Comparison of ENCODE assay signal across 10 cellular contexts in the genomic region with DNA sequence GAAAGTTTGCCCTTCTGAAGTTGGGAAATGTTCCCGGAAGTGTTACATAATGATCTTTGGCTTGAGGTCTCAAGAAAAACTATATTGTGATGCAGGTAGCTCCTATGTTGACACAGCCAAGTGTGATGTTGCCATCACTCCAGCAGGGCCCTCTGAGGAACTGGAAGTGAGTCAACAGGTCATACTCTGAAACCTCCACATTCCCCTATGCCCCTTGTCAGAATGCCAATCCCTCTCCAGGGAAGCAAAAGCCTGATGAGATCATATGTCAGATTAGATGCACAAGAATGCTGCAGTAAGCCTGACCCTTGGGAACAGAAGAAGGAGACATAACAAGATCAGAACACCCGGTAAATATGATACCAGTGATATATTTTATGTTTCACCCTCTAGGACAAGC.
DNase-seq lines count a peak whose midpoint lies in the region; ATAC-seq and TF ChIP-seq lines count a peak whose summit lies in the region.
"Had no signal": no experiment of that assay in that cellular context is flagged by ENCODE, and none has a peak within 500 bp of the region (broad histone marks: within the 10 kb centered on the region; RNA-seq: fewer than 3 reads in every experiment).

No MANE protein-coding gene starts in this region.

- no peaks in the 10 kb centered on the region for H3K27me3 Mint-ChIP-seq in MCF 10A (ENCODE audit: insufficient read depth, unreplicated experiment)
- H3K27me3 Mint-ChIP-seq in CD8-positive, alpha-beta memory T cell: peaks cover 0 to 5% of the 10 kb centered on the region in 2 donors

- no peaks in the 10 kb centered on the region for H3K27me3 ChIP-seq in breast epithelium
- no peaks in the 10 kb centered on the region for H3K27me3 ChIP-seq in upper lobe of right lung
- no peaks in the 10 kb centered on the region for H3K27me3 ChIP-seq in CD8-positive, alpha-beta memory T cell (ENCODE audit: insufficient read depth, low read length, poor library complexity, severe bottlenecking)
- H3K27me3 ChIP-seq: BLaER1 had no signal

- H3K9me3 ChIP-seq in breast epithelium (no peaks in the 10 kb centered on the region), upper lobe of right lung (no peaks in the 10 kb centered on the region)
- H3K9me3 ChIP-seq in CD8-positive, alpha-beta memory T cell (ENCODE audit: low read length): no peaks in the 10 kb centered on the region
- H3K9me3 ChIP-seq: BLaER1 had no signal

- H3K36me3 Mint-ChIP-seq in MCF 10A (ENCODE audit: insufficient read depth, unreplicated experiment): peaks cover 6% of the 10 kb centered on the region
- H3K36me3 Mint-ChIP-seq in CD8-positive, alpha-beta memory T cell: peaks cover 3 to 30% (median 3%) of the 10 kb centered on the region in 3 donors
- H3K36me3 Mint-ChIP-seq: activated naive CD4-positive, alpha-beta T cell treated with anti-CD3 and anti-CD28 coated beads, Interleukin-2, amount 50 U/mL, for 72 hours had no signal

- H3K4me1 ChIP-seq in breast epithelium (no peaks in the 10 kb centered on the region), upper lobe of right lung (no peaks in the 10 kb centered on the region)
- H3K4me1 ChIP-seq in CD8-positive, alpha-beta memory T cell (ENCODE audit: insufficient read depth, low read length): no peaks in the 10 kb centered on the region

- intact Hi-C loops in MCF 10A (cut with micrococcal nuclease) (loop anchor here (1.0 kb wide), 1 partner anchor 67 kb away; the partner anchor contains the start of gene ITGA2), breast epithelium (cut with DNase I; ENCODE audit: low total_unique reads) (no loop called here), upper lobe of right lung (cut with DNase I) (no loop called here)

- peak; percentile 100 for DNase-seq in MCF 10A (ENCODE audit: unreplicated experiment)
- no peak for DNase-seq in breast epithelium (ENCODE audit: low spot score in 2 of 2)
- peak; percentile 91 for DNase-seq in SKM-1 treated with dmso at 0.1 percent for 144 hours (lab: John Stamatoyannopoulos, UW; ENCODE audit: unreplicated experiment)
- DNase-seq in iPS DF 19.7 (ENCODE audit: low read depth, low spot score): peak; percentile 25
- DNase-seq in upper lobe of right lung: no peak
- no peak for DNase-seq in CD8-positive, alpha-beta memory T cell
- DNase-seq in stimulated activated CD4-positive, alpha-beta T cell treated with anti-CD3 and anti-CD28 coated beads, Interleukin-2, amount 100 ng/mL, for 24 hours: no peak
- no peak for DNase-seq in stimulated activated CD4-positive, alpha-beta T cell treated with anti-CD3 and anti-CD28 coated beads, Interleukin-2, amount 100 ng/mL, for 48 hours

- peak overlapping the region; percentile 25 for H3K27ac Mint-ChIP-seq in MCF 10A (ENCODE audit: low read depth, unreplicated experiment)
- H3K27ac Mint-ChIP-seq in CD8-positive, alpha-beta memory T cell: no peak overlapping the region
- H3K27ac Mint-ChIP-seq: activated naive CD4-positive, alpha-beta T cell treated with anti-CD3 and anti-CD28 coated beads, Interleukin-2, amount 50 U/mL, for 72 hours had no signal

- POLR2A ChIA-PET in MCF 10A (lab: Yijun Ruan, JAX): interaction anchor here (0.6 to 2.8 kb wide), 9 partner anchors 9 to 229 kb away, joined by 3 to 17 read pairs (median 4); partner anchors contain the start of gene ITGA2
- POLR2A ChIA-PET in CD8-positive, alpha-beta memory T cell (lab: Charles Lee): no interaction called here

- H3K4me3 ChIP-seq in breast epithelium (no peak overlapping the region), upper lobe of right lung (no peak overlapping the region)
- no peak overlapping the region for H3K4me3 ChIP-seq in CD8-positive, alpha-beta memory T cell (ENCODE audit: low read length)
- H3K4me3 ChIP-seq: BLaER1 had no signal

- H3K36me3 ChIP-seq in breast epithelium: no peaks in the 10 kb centered on the region
- peaks cover 30% of the 10 kb centered on the region for H3K36me3 ChIP-seq in upper lobe of right lung
- H3K36me3 ChIP-seq in CD8-positive, alpha-beta memory T cell (ENCODE audit: insufficient read depth, low read length): no peaks in the 10 kb centered on the region
- H3K36me3 ChIP-seq: BLaER1 had no signal

- H3K9me3 Mint-ChIP-seq in MCF 10A (ENCODE audit: unreplicated experiment): no peaks in the 10 kb centered on the region
- no peaks in the 10 kb centered on the region for H3K9me3 Mint-ChIP-seq in CD8-positive, alpha-beta memory T cell
- H3K9me3 Mint-ChIP-seq: activated naive CD4-positive, alpha-beta T cell treated with anti-CD3 and anti-CD28 coated beads, Interleukin-2, amount 50 U/mL, for 72 hours had no signal

- TF ChIP-seq CTCF in MCF 10A (IDR thresholded peaks at IDR 0.05; ENCODE audit: unreplicated experiment) (no peak), breast epithelium (IDR thresholded peaks at IDR 0.05) (no peak), upper lobe of right lung (IDR thresholded peaks at IDR 0.05) (no peak)

- TF ChIP-seq POLR2A in breast epithelium (IDR thresholded peaks at IDR 0.05): no peak

- no TSS peak for BruUV-seq in MCF 10A (replicated peaks; lab: Mats Ljungman, UMichigan)

- H3K4me1 Mint-ChIP-seq in MCF 10A (ENCODE audit: insufficient read depth, unreplicated experiment): peaks cover 10% of the 10 kb centered on the region
- H3K4me1 Mint-ChIP-seq in CD8-positive, alpha-beta memory T cell: no peaks in the 10 kb centered on the region

- H3K27ac ChIP-seq in breast epithelium (no peak overlapping the region), upper lobe of right lung (no peak overlapping the region)
- no peak overlapping the region for H3K27ac ChIP-seq in CD8-positive, alpha-beta memory T cell (ENCODE audit: low read depth, low read length)
- H3K27ac ChIP-seq: BLaER1 had no signal

- ATAC-seq in upper lobe of right lung: peak; percentile 89
- ATAC-seq: activated naive CD4-positive, alpha-beta T cell treated with anti-CD3 and anti-CD28 coated beads, Interleukin-2, amount 50 U/mL, for 72 hours had no signal

- H3K4me3 Mint-ChIP-seq in MCF 10A (ENCODE audit: unreplicated experiment): no peak overlapping the region
- no peak overlapping the region for H3K4me3 Mint-ChIP-seq in CD8-positive, alpha-beta memory T cell

- CTCF ChIA-PET in MCF 10A (lab: Yijun Ruan, JAX): interaction anchor here (0.6 to 2.4 kb wide), 6 partner anchors 17 to 229 kb away, joined by 3 to 11 read pairs (median 4); no protein-coding TSS in a partner anchor
- CTCF ChIA-PET in CD8-positive, alpha-beta memory T cell (lab: Charles Lee): interaction anchor here (1.2 kb wide), 1 partner anchor 229 kb away, joined by 3 read pairs; no protein-coding TSS in a partner anchor

Comparison
In these comparisons a context has a peak if more than half of its experiments do, and no peak if none do; other contexts are left out.
1. DNase-seq: peak in MCF 10A (single experiment), SKM-1 treated with dmso at 0.1 percent for 144 hours (single experiment) and iPS DF 19.7 (single experiment); none in breast epithelium (0 of 2), upper lobe of right lung (single experiment), CD8-positive, alpha-beta memory T cell (0 of 5), stimulated activated CD4-positive, alpha-beta T cell treated with anti-CD3 and anti-CD28 coated beads, Interleukin-2, amount 100 ng/mL, for 24 hours (0 of 2) and stimulated activated CD4-positive, alpha-beta T cell treated with anti-CD3 and anti-CD28 coated beads, Interleukin-2, amount 100 ng/mL, for 48 hours (0 of 2).